11 cellular contexts compared by ENCODE assay signal in the genomic region with DNA sequence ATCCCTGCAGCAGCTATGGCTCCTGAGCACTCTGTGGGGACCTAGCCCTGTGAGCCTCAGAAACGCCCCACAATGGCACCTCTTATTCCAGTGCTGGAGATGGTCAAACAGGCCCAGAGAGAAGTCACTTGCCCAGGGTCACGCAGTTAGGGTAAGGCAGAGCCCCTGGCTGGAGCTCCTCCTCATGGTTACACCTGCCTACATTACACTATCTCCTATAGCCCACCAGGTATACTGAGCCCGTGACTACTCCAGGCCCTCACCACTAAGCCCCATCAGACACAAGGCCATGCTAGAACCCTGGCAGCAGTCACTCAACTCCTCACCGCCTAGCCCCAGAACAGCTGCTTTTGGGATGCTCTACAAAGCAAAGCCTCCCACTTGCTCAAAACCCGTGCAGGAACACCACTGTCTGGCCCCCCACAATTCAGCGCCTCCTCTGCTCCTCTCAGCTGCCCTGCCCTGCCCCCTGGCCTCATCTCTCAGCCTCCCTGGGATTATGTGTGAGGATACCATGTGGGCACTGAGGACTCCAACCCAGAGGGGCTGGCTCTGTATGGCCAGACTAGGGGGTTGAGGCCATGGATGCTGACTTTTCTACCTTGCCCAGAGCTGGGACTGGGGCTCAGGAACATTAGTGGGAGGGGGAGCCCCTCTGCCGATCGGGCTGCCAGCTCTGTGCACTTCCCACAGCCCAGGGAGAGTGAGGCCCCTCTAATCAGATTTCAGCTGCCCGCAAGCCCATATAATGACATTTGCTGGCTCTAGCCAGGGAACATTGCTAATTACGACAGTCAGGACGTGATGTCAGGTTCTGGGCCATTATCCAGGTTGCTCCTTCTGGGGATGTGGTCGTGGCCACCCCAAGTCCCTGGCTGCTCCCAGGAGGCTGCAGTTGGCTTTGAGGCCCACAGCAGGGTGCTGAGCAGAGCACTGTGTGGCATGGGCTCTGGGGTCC. TPM values are rescaled to one million over a fixed set of nuclear protein-coding genes. Genes with fewer than 3 reads are reported as not detected.
DNase-seq lines count a peak whose midpoint lies in the region; ATAC-seq and TF ChIP-seq lines count a peak whose summit lies in the region.
"Had no signal": no experiment of that assay in that cellular context is flagged by ENCODE, and none has a peak within 500 bp of the region (broad histone marks: within the 10 kb centered on the region; RNA-seq: fewer than 3 reads in every experiment).

No MANE protein-coding gene starts in this region.

- no peak overlapping the region for H2AK5ac ChIP-seq in IMR-90 (ENCODE audit: low read depth, low read length)

- H4K20me1 ChIP-seq in IMR-90 (ENCODE audit: insufficient read depth, low read length), result peaks cover 46% of the 10 kb centered on the region

- H3K9me3 ChIP-seq in IMR-90 (ENCODE audit: control insufficient read depth, insufficient read depth, low read length) (no peaks in the 10 kb centered on the region), left ventricle myocardium inferior (replicated peaks) (no peaks in the 10 kb centered on the region)

- no peak overlapping the region for H4K5ac ChIP-seq in IMR-90 (ENCODE audit: low read depth, low read length)

- TF ChIP-seq CTCF in IMR-90 (conservative IDR thresholded peaks at IDR 0.05; ENCODE audit: low read depth, low read length), result no peak
- TF ChIP-seq CTCF in brain (conservative IDR thresholded peaks at IDR 0.05), result no peak
- TF ChIP-seq CTCF in left ventricle myocardium inferior (IDR thresholded peaks at IDR 0.05; ENCODE audit: borderline replicate concordance), result no peak

- no peak overlapping the region for H2AFZ ChIP-seq in IMR-90 (replicated peaks; ENCODE audit: low read length, poor library complexity)

- ATAC-seq in IMR-90 (ENCODE audit: low read depth), result no peak
- ATAC-seq in sciatic nerve, result peak; percentile 3
- ATAC-seq in HG02623 (IDR thresholded peaks at IDR 0.05; ENCODE audit: unreplicated experiment), result no peak
- ATAC-seq: activated CD4-positive, CD25-positive, alpha-beta regulatory T cell treated with anti-CD3 and anti-CD28 coated beads, Interleukin-2, amount 50 U/mL, for 24 hours; naive thymus-derived CD4-positive, alpha-beta T cell had no signal

- H3K36me3 Mint-ChIP-seq in brain, result peaks cover 20% of the 10 kb centered on the region
- H3K36me3 Mint-ChIP-seq: naive thymus-derived CD4-positive, alpha-beta T cell had no signal

- H3K27me3 Mint-ChIP-seq in brain, result peaks cover 9% of the 10 kb centered on the region
- H3K27me3 Mint-ChIP-seq: naive thymus-derived CD4-positive, alpha-beta T cell had no signal

- POLR2A ChIA-PET in IMR-90 (lab: Charles Lee; ENCODE audit: unreplicated experiment), result no interaction called here

- H3K9ac ChIP-seq in IMR-90 (ENCODE audit: low read depth, low read length), result no peak overlapping the region

- H4K91ac ChIP-seq in IMR-90 (ENCODE audit: insufficient read depth, low read depth, low read length), result no peak overlapping the region; the same call in 1 of the 2 replicates

- 61% methylated on average over 7 of the region's 12 CpGs; no CpG with 5 or more reads in 1 of the 2 experiments for WGBS in IMR-90 (ENCODE audit: extremely low coverage in 2 of 2, insufficient read length in 1 of 2), 2 experiments

- in situ Hi-C loops in IMR-90 (cut with MboI; ENCODE audit: low sequenced_read_pairs), result no loop called here

- H2BK15ac ChIP-seq in IMR-90 (ENCODE audit: low read depth, low read length), result no peak overlapping the region

- no peak overlapping the region for H2BK120ac ChIP-seq in IMR-90 (ENCODE audit: low read depth, low read length)

- peaks cover 18% of the 10 kb centered on the region for H3K9me1 ChIP-seq in IMR-90 (ENCODE audit: insufficient read depth, low read length)

- no peak overlapping the region for H3K56ac ChIP-seq in IMR-90 (ENCODE audit: extremely low read depth, insufficient read depth, low read length)

- H3K36me3 ChIP-seq in IMR-90 (ENCODE audit: control insufficient read depth, insufficient read depth, low read length) (peaks cover 41% of the 10 kb centered on the region), left ventricle myocardium inferior (peaks cover 10% of the 10 kb centered on the region)

- H3K9me3 Mint-ChIP-seq in brain, result no peaks in the 10 kb centered on the region

- intact Hi-C loops in IMR-90 (cut with micrococcal nuclease) (no loop called here), left ventricle myocardium inferior (cut with micrococcal nuclease) (no loop called here), sciatic nerve (cut with DNase I) (no loop called here)

- H3K27me3 ChIP-seq in IMR-90 (ENCODE audit: control insufficient read depth, insufficient read depth, low read length) (no peaks in the 10 kb centered on the region), left ventricle myocardium inferior (ENCODE audit: low read depth) (no peaks in the 10 kb centered on the region)

- no peak overlapping the region for H3K4me3 ChIP-seq in IMR-90 (ENCODE audit: insufficient read depth, low read depth, low read length)
- peak overlapping the region; percentile 82 for H3K4me3 ChIP-seq in left ventricle myocardium inferior

- peaks cover 17 to 83% of the 10 kb centered on the region in 2 experiments for H3K79me1 ChIP-seq in IMR-90 (ENCODE audit: low read depth in 1 of 2, low read length in 2 of 2)

- H3K27ac Mint-ChIP-seq in brain, result peak overlapping the region; percentile 54 to 98 (median 92)

- H3K4ac ChIP-seq in IMR-90 (ENCODE audit: low read depth, low read length), result no peak overlapping the region

- H3K27ac ChIP-seq in IMR-90 (ENCODE audit: insufficient read depth, low read length), result no peak overlapping the region
- H3K27ac ChIP-seq in left ventricle myocardium inferior (replicated peaks), result peak overlapping the region; percentile 94

- no peak overlapping the region for H3K14ac ChIP-seq in IMR-90 (replicated peaks; ENCODE audit: low read depth, low read length)

- no TSS peak for BruUV-seq in IMR-90 (replicated peaks; lab: Mats Ljungman, UMichigan)

- DNase-seq in IMR-90 (peak; percentile 46), left ventricle myocardium inferior (peak; percentile 68), sciatic nerve (ENCODE audit: low spot score) (peak; percentile 50), NOMO-1 (lab: John Stamatoyannopoulos, UW; ENCODE audit: unreplicated experiment in 2 of 2) (no peak), inferior parietal cortex (ENCODE audit: extremely low spot score) (no peak), DMS53 (lab: John Stamatoyannopoulos, UW) (no peak)
- DNase-seq: NCI-H1930 had no signal

- CTCF ChIA-PET in IMR-90 (lab: Yijun Ruan, JAX), result no interaction called here

- TF ChIP-seq RAD21 in IMR-90 (IDR thresholded peaks at IDR 0.05; ENCODE audit: low read length), result no peak

- no peak for TF ChIP-seq POLR2A in IMR-90 (IDR thresholded peaks at IDR 0.05; ENCODE audit: low read depth, low read length)

- H3K4me2 ChIP-seq in IMR-90 (ENCODE audit: low read depth, low read length), result no peak overlapping the region

- H3K18ac ChIP-seq in IMR-90 (ENCODE audit: low read depth, low read length), result no peak overlapping the region

- H3K23ac ChIP-seq in IMR-90 (ENCODE audit: low read depth, low read length), result 0 out of 2 replicates have a peak overlapping the region, but pooled peaks have one; percentile 34

- H3K4me3 Mint-ChIP-seq in brain, result peak overlapping the region; percentile 63 to 72 (median 69)

- dilution Hi-C loops in IMR-90 (cut with HindIII; ENCODE audit: low sequenced_read_pairs, unreplicated experiment), result no loop called here

- H3K4me1 ChIP-seq in IMR-90 (ENCODE audit: control insufficient read depth, insufficient read depth, low read length) (peaks cover 24% of the 10 kb centered on the region), left ventricle myocardium inferior (peaks cover 87% of the 10 kb centered on the region)

- peaks cover 43% of the 10 kb centered on the region for H3K4me1 Mint-ChIP-seq in brain

- H2BK5ac ChIP-seq in IMR-90 (ENCODE audit: low read depth, low read length, poor library complexity, severe bottlenecking), result no peak overlapping the region

- H2BK20ac ChIP-seq in IMR-90 (ENCODE audit: low read depth, low read length), result no peak overlapping the region

- H2AK9ac ChIP-seq in IMR-90 (replicated peaks; ENCODE audit: low read depth, low read length, poor library complexity), result no peak overlapping the region

- H4K8ac ChIP-seq in IMR-90 (ENCODE audit: low read depth in 2 of 2, low read length in 2 of 2), result no peak overlapping the region

TF ChIP-seq in IMR-90, 13 proteins besides CTCF, POLR2A, EP300 and RAD21:
- TF ChIP-seq FOS (IDR thresholded peaks at IDR 0.05; ENCODE audit: low read depth, low read length) (no peak), MXI1 (IDR thresholded peaks at IDR 0.05; ENCODE audit: borderline replicate concordance, low read depth, low read length) (no peak), NFE2L2 (IDR thresholded peaks at IDR 0.05; ENCODE audit: low read depth, low read length) (no peak)

RNA-seq across cellular contexts. Expression of a gene that starts 4.0 kb away (rescaled TPM):
- 161 and 173 TPM in 2 replicates for total RNA-seq in IMR-90 (2012; rRNA removed)
- polyA plus RNA-seq in IMR-90 (2012; rRNA removed), result 200 and 228 TPM in 2 replicates
- polyA plus RNA-seq in IMR-90 (2012; cell fraction: cytosol; rRNA removed), result 168 and 316 TPM in 2 replicates
- polyA plus RNA-seq in IMR-90 (2012; cell fraction: nucleus; rRNA removed; ENCODE audit: low replicate concordance), result 247 and 500 TPM in 2 replicates
- 113 TPM for polyA plus RNA-seq in brain (ENCODE audit: insufficient read depth, low read depth, low replicate concordance)
- total RNA-seq in left ventricle myocardium inferior, result 69.3 TPM
- 78.3 TPM for total RNA-seq in sciatic nerve

RNA-seq across cellular contexts. Expression of a gene that starts 6.8 kb away (rescaled TPM):
- total RNA-seq in IMR-90 (2012; rRNA removed) (1.1 and 1.4 TPM in 2 replicates), left ventricle myocardium inferior (65.8 TPM), sciatic nerve (16.0 TPM)
- polyA plus RNA-seq in IMR-90 (2012; rRNA removed) (14.4 and 16.9 TPM in 2 replicates), brain (ENCODE audit: insufficient read depth, low read depth, low replicate concordance) (30.1 TPM)
- 1.5 and 2.6 TPM in 2 replicates for polyA plus RNA-seq in IMR-90 (2012; cell fraction: cytosol; rRNA removed)
- 0.62 and 26.4 TPM in 2 replicates for polyA plus RNA-seq in IMR-90 (2012; cell fraction: nucleus; rRNA removed; ENCODE audit: low replicate concordance)

RNA-seq across cellular contexts. Expression of a gene that starts 34.5 kb away (rescaled TPM):
- total RNA-seq in IMR-90 (2012; rRNA removed) (not detected in 2 replicates), left ventricle myocardium inferior (67.2 TPM), sciatic nerve (256 TPM)
- polyA plus RNA-seq in IMR-90 (2012; rRNA removed) (0.04 TPM in 1 of 2 replicates, not detected in the other), brain (ENCODE audit: insufficient read depth, low read depth, low replicate concordance) (10.7 TPM)
- polyA plus RNA-seq in IMR-90 (2012; cell fraction: cytosol; rRNA removed), result 0.04 TPM in 1 of 2 replicates, not detected in the other
- 0.24 and 0.60 TPM in 2 replicates for polyA plus RNA-seq in IMR-90 (2012; cell fraction: nucleus; rRNA removed; ENCODE audit: low replicate concordance)
- polyA plus RNA-seq: naive thymus-derived CD4-positive, alpha-beta T cell had no signal

Comparison
In these comparisons a context has a peak if more than half of its experiments do, and no peak if none do; other contexts are left out.
1. DNase-seq: peak in IMR-90 (single experiment), left ventricle myocardium inferior (single experiment) and sciatic nerve (single experiment); none in NOMO-1 (0 of 2), inferior parietal cortex (single experiment) and DMS53 (single experiment).
2. RNA of a gene that starts 34.5 kb away (total RNA-seq): 256 TPM in sciatic nerve (single experiment) and 67.2 TPM in left ventricle myocardium inferior (single experiment); not detected in IMR-90; every median in the first group is over 10 times any median in the second.